2 cellular contexts compared by ENCODE assay signal in the genomic region with DNA sequence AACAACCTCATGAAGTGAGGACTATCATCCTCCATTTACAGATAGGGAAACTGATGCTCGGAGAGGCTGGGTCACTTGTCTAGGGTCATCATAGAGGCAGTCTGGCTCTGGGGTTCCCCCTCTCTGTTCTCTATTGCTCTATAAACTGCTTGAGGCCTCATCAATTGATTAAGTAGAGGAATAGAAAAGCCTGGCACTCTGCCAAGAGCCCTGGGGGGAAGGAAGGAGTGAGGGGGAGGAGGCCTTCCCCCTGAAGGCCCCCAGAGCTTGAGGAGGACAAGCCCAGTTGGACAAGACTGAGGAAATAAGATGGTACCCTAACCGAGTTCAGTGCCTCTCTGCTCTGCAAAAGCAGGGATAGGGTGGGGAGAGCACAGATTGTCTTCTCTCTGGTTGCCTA.
TF ChIP-seq lines count a peak whose summit lies in the region.

No MANE protein-coding gene starts in this region.

TF ChIP-seq in HepG2, 621 proteins besides CTCF, POLR2A, EP300 and RAD21:
- TF ChIP-seq, protein P1, sequence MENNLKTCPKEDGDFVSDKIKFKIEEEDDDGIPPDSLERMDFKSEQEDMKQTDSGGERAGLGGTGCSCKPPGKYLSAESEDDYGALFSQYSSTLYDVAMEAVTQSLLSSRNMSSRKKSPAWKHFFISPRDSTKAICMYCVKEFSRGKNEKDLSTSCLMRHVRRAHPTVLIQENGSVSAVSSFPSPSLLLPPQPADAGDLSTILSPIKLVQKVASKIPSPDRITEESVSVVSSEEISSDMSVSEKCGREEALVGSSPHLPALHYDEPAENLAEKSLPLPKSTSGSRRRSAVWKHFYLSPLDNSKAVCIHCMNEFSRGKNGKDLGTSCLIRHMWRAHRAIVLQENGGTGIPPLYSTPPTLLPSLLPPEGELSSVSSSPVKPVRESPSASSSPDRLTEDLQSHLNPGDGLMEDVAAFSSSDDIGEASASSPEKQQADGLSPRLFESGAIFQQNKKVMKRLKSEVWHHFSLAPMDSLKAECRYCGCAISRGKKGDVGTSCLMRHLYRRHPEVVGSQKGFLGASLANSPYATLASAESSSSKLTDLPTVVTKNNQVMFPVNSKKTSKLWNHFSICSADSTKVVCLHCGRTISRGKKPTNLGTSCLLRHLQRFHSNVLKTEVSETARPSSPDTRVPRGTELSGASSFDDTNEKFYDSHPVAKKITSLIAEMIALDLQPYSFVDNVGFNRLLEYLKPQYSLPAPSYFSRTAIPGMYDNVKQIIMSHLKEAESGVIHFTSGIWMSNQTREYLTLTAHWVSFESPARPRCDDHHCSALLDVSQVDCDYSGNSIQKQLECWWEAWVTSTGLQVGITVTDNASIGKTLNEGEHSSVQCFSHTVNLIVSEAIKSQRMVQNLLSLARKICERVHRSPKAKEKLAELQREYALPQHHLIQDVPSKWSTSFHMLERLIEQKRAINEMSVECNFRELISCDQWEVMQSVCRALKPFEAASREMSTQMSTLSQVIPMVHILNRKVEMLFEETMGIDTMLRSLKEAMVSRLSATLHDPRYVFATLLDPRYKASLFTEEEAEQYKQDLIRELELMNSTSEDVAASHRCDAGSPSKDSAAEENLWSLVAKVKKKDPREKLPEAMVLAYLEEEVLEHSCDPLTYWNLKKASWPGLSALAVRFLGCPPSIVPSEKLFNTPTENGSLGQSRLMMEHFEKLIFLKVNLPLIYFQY (CRISPR knock-in tag; IDR thresholded peaks at IDR 0.05; ENCODE audit: borderline replicate concordance), result no peak
- TF ChIP-seq ZNF678 (CRISPR knock-in tag; IDR thresholded peaks at IDR 0.05) (no peak), ZBTB21 (CRISPR knock-in tag; IDR thresholded peaks at IDR 0.05) (no peak), ZNF33B (CRISPR knock-in tag; IDR thresholded peaks at IDR 0.05) (no peak), TCF12 (IDR thresholded peaks at IDR 0.05) (no peak), TCF12 (CRISPR knock-in tag; IDR thresholded peaks at IDR 0.05) (no peak), TEAD3 (CRISPR knock-in tag; optimal IDR thresholded peaks at IDR 0.05; ENCODE audit: borderline replicate concordance) (no peak), LCORL (IDR thresholded peaks at IDR 0.05) (peak; percentile 89), LCORL (CRISPR knock-in tag; IDR thresholded peaks at IDR 0.05) (no peak)

TF ChIP-seq in K562, 482 proteins besides CTCF, POLR2A, EP300 and RAD21:
- TF ChIP-seq, protein P2, sequence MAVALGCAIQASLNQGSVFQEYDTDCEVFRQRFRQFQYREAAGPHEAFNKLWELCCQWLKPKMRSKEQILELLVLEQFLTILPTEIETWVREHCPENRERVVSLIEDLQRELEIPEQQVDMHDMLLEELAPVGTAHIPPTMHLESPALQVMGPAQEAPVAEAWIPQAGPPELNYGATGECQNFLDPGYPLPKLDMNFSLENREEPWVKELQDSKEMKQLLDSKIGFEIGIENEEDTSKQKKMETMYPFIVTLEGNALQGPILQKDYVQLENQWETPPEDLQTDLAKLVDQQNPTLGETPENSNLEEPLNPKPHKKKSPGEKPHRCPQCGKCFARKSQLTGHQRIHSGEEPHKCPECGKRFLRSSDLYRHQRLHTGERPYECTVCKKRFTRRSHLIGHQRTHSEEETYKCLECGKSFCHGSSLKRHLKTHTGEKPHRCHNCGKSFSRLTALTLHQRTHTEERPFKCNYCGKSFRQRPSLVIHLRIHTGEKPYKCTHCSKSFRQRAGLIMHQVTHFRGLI (CRISPR knock-in tag; IDR thresholded peaks at IDR 0.05), result no peak
- peak; percentile 81 for TF ChIP-seq NFIC (IDR thresholded peaks at IDR 0.05)
- TF ChIP-seq NFIX (CRISPR knock-in tag; IDR thresholded peaks at IDR 0.05; ENCODE audit: low read depth), result peak; percentile 42
TF ChIP-seq in K562: peak in this region for 2.
